Comparison of ENCODE assay signal across 1 cellular context in the genomic region with DNA sequence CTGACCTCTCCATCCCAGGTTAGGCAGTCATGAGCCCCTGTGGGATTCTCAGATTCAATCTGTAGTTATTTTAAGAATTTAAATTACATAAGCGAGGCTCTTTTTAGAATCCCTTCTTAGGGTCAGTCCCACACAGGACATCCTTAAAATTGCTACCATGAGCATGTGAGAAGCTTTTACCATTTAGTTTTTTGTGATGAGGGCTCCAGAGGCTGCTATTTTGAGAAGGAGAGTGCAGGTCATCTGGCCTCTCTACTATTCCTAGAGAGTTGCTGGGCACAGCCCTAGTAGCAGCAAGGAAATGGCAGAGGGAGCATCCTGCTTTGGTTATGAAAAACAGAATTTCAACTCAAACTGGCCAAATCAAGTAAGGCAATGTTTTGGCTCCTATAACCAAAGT.
TF ChIP-seq lines count a peak whose summit lies in the region.

No MANE protein-coding gene starts in this region.

TF ChIP-seq in H1, 55 proteins besides CTCF, POLR2A, EP300 and RAD21:
- TF ChIP-seq SP2 (IDR thresholded peaks at IDR 0.05; ENCODE audit: low read length) (no peak), YY1 (IDR thresholded peaks at IDR 0.05; ENCODE audit: low read depth, low read length) (no peak), SRF (IDR thresholded peaks at IDR 0.05; ENCODE audit: low read depth, low read length) (no peak), HDAC2 (IDR thresholded peaks at IDR 0.05; ENCODE audit: borderline replicate concordance in 1 of 2, low read depth in 2 of 2, low read length in 2 of 2) (no peak), HDAC6 (IDR thresholded peaks at IDR 0.05; ENCODE audit: low read depth, low read length) (no peak), KDM1A (IDR thresholded peaks at IDR 0.05; ENCODE audit: borderline replicate concordance, low read length) (no peak), GABPA (IDR thresholded peaks at IDR 0.05; ENCODE audit: borderline replicate concordance, insufficient read depth, low read length) (no peak), CBX8 (IDR thresholded peaks at IDR 0.05; ENCODE audit: borderline replicate concordance, low read depth, low read length) (no peak), MAFK (IDR thresholded peaks at IDR 0.05; ENCODE audit: low read depth, low read length) (no peak), SUZ12 (IDR thresholded peaks at IDR 0.05; ENCODE audit: low read length) (no peak), SP4 (IDR thresholded peaks at IDR 0.05; ENCODE audit: low read length) (no peak), SIRT6 (IDR thresholded peaks at IDR 0.05; ENCODE audit: low read length) (no peak), FOSL1 (IDR thresholded peaks at IDR 0.05; ENCODE audit: insufficient read depth, low read depth, low read length) (no peak), BRCA1 (IDR thresholded peaks at IDR 0.05; ENCODE audit: low read depth, low read length) (no peak)
- TF ChIP-seq, protein P1, sequence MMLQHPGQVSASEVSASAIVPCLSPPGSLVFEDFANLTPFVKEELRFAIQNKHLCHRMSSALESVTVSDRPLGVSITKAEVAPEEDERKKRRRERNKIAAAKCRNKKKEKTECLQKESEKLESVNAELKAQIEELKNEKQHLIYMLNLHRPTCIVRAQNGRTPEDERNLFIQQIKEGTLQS (IDR thresholded peaks at IDR 0.05; ENCODE audit: insufficient read depth, low read depth, low read length), result no peak
- TF ChIP-seq, protein P2, sequence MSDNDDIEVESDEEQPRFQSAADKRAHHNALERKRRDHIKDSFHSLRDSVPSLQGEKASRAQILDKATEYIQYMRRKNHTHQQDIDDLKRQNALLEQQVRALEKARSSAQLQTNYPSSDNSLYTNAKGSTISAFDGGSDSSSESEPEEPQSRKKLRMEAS (IDR thresholded peaks at IDR 0.05), result no peak
- TF ChIP-seq, protein P3, sequence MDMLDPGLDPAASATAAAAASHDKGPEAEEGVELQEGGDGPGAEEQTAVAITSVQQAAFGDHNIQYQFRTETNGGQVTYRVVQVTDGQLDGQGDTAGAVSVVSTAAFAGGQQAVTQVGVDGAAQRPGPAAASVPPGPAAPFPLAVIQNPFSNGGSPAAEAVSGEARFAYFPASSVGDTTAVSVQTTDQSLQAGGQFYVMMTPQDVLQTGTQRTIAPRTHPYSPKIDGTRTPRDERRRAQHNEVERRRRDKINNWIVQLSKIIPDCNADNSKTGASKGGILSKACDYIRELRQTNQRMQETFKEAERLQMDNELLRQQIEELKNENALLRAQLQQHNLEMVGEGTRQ (IDR thresholded peaks at IDR 0.05; ENCODE audit: low read length), result no peak
- TF ChIP-seq, protein P4, sequence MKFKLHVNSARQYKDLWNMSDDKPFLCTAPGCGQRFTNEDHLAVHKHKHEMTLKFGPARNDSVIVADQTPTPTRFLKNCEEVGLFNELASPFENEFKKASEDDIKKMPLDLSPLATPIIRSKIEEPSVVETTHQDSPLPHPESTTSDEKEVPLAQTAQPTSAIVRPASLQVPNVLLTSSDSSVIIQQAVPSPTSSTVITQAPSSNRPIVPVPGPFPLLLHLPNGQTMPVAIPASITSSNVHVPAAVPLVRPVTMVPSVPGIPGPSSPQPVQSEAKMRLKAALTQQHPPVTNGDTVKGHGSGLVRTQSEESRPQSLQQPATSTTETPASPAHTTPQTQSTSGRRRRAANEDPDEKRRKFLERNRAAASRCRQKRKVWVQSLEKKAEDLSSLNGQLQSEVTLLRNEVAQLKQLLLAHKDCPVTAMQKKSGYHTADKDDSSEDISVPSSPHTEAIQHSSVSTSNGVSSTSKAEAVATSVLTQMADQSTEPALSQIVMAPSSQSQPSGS (IDR thresholded peaks at IDR 0.05; ENCODE audit: low read length), result no peak
